ENCODE assay signal across 26 cellular contexts in genomic region chrX:136344321-136344720, GRCh38. TPM values are rescaled to one million over a fixed set of nuclear protein-coding genes. Genes with fewer than 3 reads are reported as not detected.
"Had no signal": no experiment of that assay in that cellular context is flagged by ENCODE, and none has a peak within 500 bp of the region (broad histone marks: within the 10 kb centered on the region; RNA-seq: fewer than 3 reads in every experiment).

No MANE protein-coding gene starts in this region.

- H3K27ac ChIP-seq: HL-60, KMS-11, Peyer's patch, SJCRH30 had no signal

- H3K4me3 ChIP-seq: K562, Peyer's patch, SJCRH30 had no signal

- ATAC-seq: K562, Right ventricle myocardium inferior, SK-N-SH treated with all-trans-retinoic acid at 6 μM for 48 hours had no signal

- H3K4me1 Mint-ChIP-seq: IgD-negative memory B cell had no signal

- H3K27me3 ChIP-seq: Peyer's patch, SJCRH30 had no signal

- H3K9me3 ChIP-seq: Peyer's patch, SJCRH30 had no signal

- H3K36me3 Mint-ChIP-seq: IgD-negative memory B cell had no signal

- H3K27ac Mint-ChIP-seq: IgD-negative memory B cell had no signal

- DNase-seq: Kasumi-1, MV-4-11, NCI-H1048, NCI-H1105, NCI-H1417, NCI-H1436 treated with DMSO at 0.1 percent for 48 hours, NCI-H1694, NCI-H187 treated with DMSO at 0.1 percent for 48 hours, NCI-H2029 treated with DMSO at 0.1 percent for 48 hours, NCI-H2171 treated with DMSO at 0.1 percent for 48 hours, NCI-H345, NCI-H446 treated with DMSO at 0.1 percent for 48 hours, NCI-H510A treated with DMSO at 0.1 percent for 48 hours, NCI-H526 treated with DMSO at 0.1 percent for 48 hours, NCI-H774, Peyer's patch, RPMI8226, SHP77 treated with DMSO at 0.1 percent for 48 hours, SJCRH30 had no signal

- H3K4me3 Mint-ChIP-seq: IgD-negative memory B cell had no signal

- H3K9me3 Mint-ChIP-seq: IgD-negative memory B cell had no signal

- H3K4me1 ChIP-seq: Peyer's patch, SJCRH30 had no signal

- H3K36me3 ChIP-seq: Peyer's patch, SJCRH30 had no signal

- FAIRE-seq: HTR-8/SVneo, K562 had no signal

RNA-seq across cellular contexts. Expression of gene ADGRG4, which starts 43.6 kb away (rescaled TPM):
- total RNA-seq: K562, Right ventricle myocardium inferior, SJCRH30 had no signal
- polyA plus RNA-seq: IgD-negative memory B cell, K562 had no signal
